Comparison of ENCODE assay signal across 22 cellular contexts in the genomic region with DNA sequence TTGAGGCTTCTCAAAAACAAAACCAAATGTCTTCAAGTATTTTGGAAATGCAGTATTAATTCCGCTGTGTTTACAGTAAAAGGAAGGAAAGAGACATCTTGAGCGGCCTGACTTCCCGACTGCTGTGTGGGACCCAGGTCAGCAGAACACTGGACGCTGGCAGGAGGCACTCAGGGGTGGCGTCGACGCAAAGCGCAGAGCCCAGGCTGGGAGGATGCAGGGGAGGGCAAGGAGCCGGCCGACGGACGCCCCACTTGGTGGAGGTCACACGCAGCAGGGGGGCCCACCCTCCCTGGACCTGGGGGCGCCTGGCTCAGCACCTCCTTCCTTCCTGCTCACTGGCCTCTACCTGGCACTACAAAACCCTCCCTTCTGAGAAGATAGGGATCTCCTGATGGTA.
"Had no signal": no experiment of that assay in that cellular context is flagged by ENCODE, and none has a peak within 500 bp of the region (broad histone marks: within the 10 kb centered on the region; RNA-seq: fewer than 3 reads in every experiment).

No MANE protein-coding gene starts in this region.

- H3K9me3 Mint-ChIP-seq: memory B cell; natural killer cell; neural crest cell; stimulated activated memory B cell treated with anti-CD40 and anti-IgM and Interleukin-4, amounts not matched to agents 10 μg/mL and 1 μg/mL and 100 μg/mL, for 72 hours had no signal

- H3K4me3 ChIP-seq: dorsolateral prefrontal cortex, gastrocnemius medialis, lung, pancreas, sigmoid colon, thoracic aorta, tibial nerve, upper lobe of left lung had no signal

- H3K27ac ChIP-seq: gastrocnemius medialis, neutrophil, pancreas, sigmoid colon, thoracic aorta, tibial nerve had no signal

- H3K27me3 Mint-ChIP-seq: memory B cell; progenitor cell of endocrine pancreas; stimulated activated memory B cell treated with anti-CD40 and anti-IgM and Interleukin-4, amounts not matched to agents 10 μg/mL and 1 μg/mL and 100 μg/mL, for 72 hours had no signal

- ATAC-seq: gastrocnemius medialis; pancreas; stimulated activated memory B cell treated with anti-CD40 and anti-IgM and Interleukin-4, amounts not matched to agents 10 μg/mL and 1 μg/mL and 100 μg/mL, for 72 hours; stimulated activated naive CD8-positive, alpha-beta T cell treated with anti-CD3 and anti-CD28 coated beads, Interleukin-15, Interleukin-2, amounts not matched to agents 100 U/mL and 50 U/mL, for 24 hours had no signal

- DNase-seq: dorsolateral prefrontal cortex; effector CD4-positive, alpha-beta T cell; foreskin fibroblast; gastrocnemius medialis; head of caudate nucleus; hippocampal formation; left cardiac atrium; natural killer cell; pancreas; sigmoid colon; stimulated activated CD4-positive, alpha-beta T cell treated with anti-CD3 and anti-CD28 coated beads, Interleukin-2, amount 100 ng/mL, for 24 hours; stimulated activated CD4-positive, alpha-beta T cell treated with anti-CD3 and anti-CD28 coated beads, Interleukin-4, amount 100 ng/mL, for 24 hours; stimulated activated naive CD8-positive, alpha-beta T cell treated with anti-CD3 and anti-CD28 coated beads, Interleukin-15, Interleukin-2, amounts not matched to agents 100 U/mL and 50 U/mL, for 24 hours had no signal

- H3K36me3 ChIP-seq: gastrocnemius medialis, neutrophil had no signal

- H3K9me3 ChIP-seq: gastrocnemius medialis, neutrophil, pancreas, sigmoid colon, thoracic aorta, tibial nerve, upper lobe of left lung had no signal

- H3K4me3 Mint-ChIP-seq: memory B cell; natural killer cell; neural crest cell; stimulated activated memory B cell treated with anti-CD40 and anti-IgM and Interleukin-4, amounts not matched to agents 10 μg/mL and 1 μg/mL and 100 μg/mL, for 72 hours had no signal

- H3K27me3 ChIP-seq: dorsolateral prefrontal cortex, gastrocnemius medialis, neutrophil, pancreas, sigmoid colon, tibial nerve, upper lobe of left lung had no signal

- H3K36me3 Mint-ChIP-seq: natural killer cell had no signal

- H3K4me1 ChIP-seq: gastrocnemius medialis, tibial nerve had no signal

- H3K27ac Mint-ChIP-seq: memory B cell; natural killer cell; progenitor cell of endocrine pancreas; stimulated activated memory B cell treated with anti-CD40 and anti-IgM and Interleukin-4, amounts not matched to agents 10 μg/mL and 1 μg/mL and 100 μg/mL, for 72 hours had no signal
